ENCODE assay signal across 14 cellular contexts in the genomic region with DNA sequence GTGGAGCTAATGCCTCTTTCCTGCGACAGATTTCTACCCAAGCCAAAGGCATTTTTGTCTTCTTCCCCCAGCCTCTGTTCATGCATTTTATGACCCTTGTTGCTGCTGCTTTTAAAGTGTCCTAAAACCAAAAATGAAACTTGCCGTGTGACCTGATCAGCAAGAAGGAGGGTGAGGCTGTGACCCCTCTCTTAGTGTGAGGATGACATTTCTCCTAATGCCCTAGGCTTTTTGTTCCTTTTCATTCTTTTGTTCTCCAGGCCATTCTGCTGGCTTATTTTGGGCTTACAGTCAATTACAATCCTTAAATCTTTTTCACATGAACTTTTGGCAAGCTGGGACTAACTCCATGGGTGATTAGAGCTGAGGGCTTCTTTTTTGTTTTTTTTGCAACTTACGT. TPM values are rescaled to one million over a fixed set of nuclear protein-coding genes. Genes with fewer than 3 reads are reported as not detected.
DNase-seq lines count a peak whose midpoint lies in the region; ATAC-seq and TF ChIP-seq lines count a peak whose summit lies in the region.
"Had no signal": no experiment of that assay in that cellular context is flagged by ENCODE, and none has a peak within 500 bp of the region (broad histone marks: within the 10 kb centered on the region; RNA-seq: fewer than 3 reads in every experiment).

No MANE protein-coding gene starts in this region.

- no peaks in the 10 kb centered on the region for H3K9me3 Mint-ChIP-seq in mesothelial cell of epicardium
- H3K9me3 Mint-ChIP-seq: activated T-cell treated with anti-CD3 and anti-CD28 coated beads, Interleukin-2, amount 50 U/mL, for 24 hours; CD4-positive, alpha-beta memory T cell had no signal

- H3K4me1 Mint-ChIP-seq in mesothelial cell of epicardium: peaks cover 59% of the 10 kb centered on the region

- peaks cover 7% of the 10 kb centered on the region for H3K36me3 Mint-ChIP-seq in mesothelial cell of epicardium

- H3K4me3 Mint-ChIP-seq in mesothelial cell of epicardium: no peak overlapping the region
- H3K4me3 Mint-ChIP-seq: activated T-cell treated with anti-CD3 and anti-CD28 coated beads, Interleukin-2, amount 50 U/mL, for 24 hours; CD4-positive, alpha-beta memory T cell had no signal

- no peak overlapping the region for H3K4me3 ChIP-seq in GM12865 (ENCODE audit: low read depth, low read length)
- H3K4me3 ChIP-seq: mucosa of descending colon, tibial nerve had no signal

- TF ChIP-seq CTCF in GM12865 (IDR thresholded peaks at IDR 0.05; ENCODE audit: insufficient read depth, low read depth, low read length, missing control alignments) (no peak), mesothelial cell of epicardium (IDR thresholded peaks at IDR 0.05; ENCODE audit: unreplicated experiment) (no peak)

- peak overlapping the region; percentile 69 for H3K27ac Mint-ChIP-seq in mesothelial cell of epicardium
- H3K27ac Mint-ChIP-seq: activated T-cell treated with anti-CD3 and anti-CD28 coated beads, Interleukin-2, amount 50 U/mL, for 24 hours had no signal

- peak; percentile 43 for ATAC-seq in GM21423 (IDR thresholded peaks at IDR 0.05; ENCODE audit: unreplicated experiment)
- peak; percentile 77 for ATAC-seq in HG03432 (IDR thresholded peaks at IDR 0.05; ENCODE audit: unreplicated experiment)
- ATAC-seq in GM21619 (IDR thresholded peaks at IDR 0.05; ENCODE audit: unreplicated experiment): no peak
- ATAC-seq in GM21737 (IDR thresholded peaks at IDR 0.05; ENCODE audit: unreplicated experiment): no peak
- ATAC-seq: mucosa of descending colon had no signal

- no peaks in the 10 kb centered on the region for H3K27me3 Mint-ChIP-seq in mesothelial cell of epicardium (ENCODE audit: low read depth)
- H3K27me3 Mint-ChIP-seq: activated T-cell treated with anti-CD3 and anti-CD28 coated beads, Interleukin-2, amount 50 U/mL, for 24 hours; CD4-positive, alpha-beta memory T cell had no signal

- DNase-seq in GM12865 (ENCODE audit: low read depth) (peak; percentile 47), mesothelial cell of epicardium (ENCODE audit: low spot score in 2 of 2, unreplicated experiment in 2 of 2) (no peak)
- DNase-seq in stimulated activated naive CD4-positive, alpha-beta T cell treated with Interleukin-2 at 50 U/mL for 16 hours (lab: John Stamatoyannopoulos, UW): no peak
- DNase-seq in stimulated activated CD4-positive, alpha-beta T cell treated with anti-CD3 and anti-CD28 coated beads, Interleukin-4, amount 100 ng/mL, for 4 hours: no peak
- DNase-seq: activated T-cell treated with anti-CD3 and anti-CD28 coated beads, Interleukin-2, amount 50 U/mL, for 24 hours; CD4-positive, alpha-beta memory T cell; mucosa of descending colon; T-helper 1 cell had no signal

RNA-seq across cellular contexts. Expression of gene PTTG2, which starts 34.4 kb away (rescaled TPM):
- not detected in 3 replicates for total RNA-seq in mesothelial cell of epicardium
- total RNA-seq: NCI-H460 had no signal

Comparison
In these comparisons a context has a peak if more than half of its experiments do, and no peak if none do; other contexts are left out.
1. ATAC-seq: peak in GM21423 (single experiment) and HG03432 (single experiment); none in GM21619 (single experiment) and GM21737 (single experiment).